21 cellular contexts compared by ENCODE assay signal in the genomic region with DNA sequence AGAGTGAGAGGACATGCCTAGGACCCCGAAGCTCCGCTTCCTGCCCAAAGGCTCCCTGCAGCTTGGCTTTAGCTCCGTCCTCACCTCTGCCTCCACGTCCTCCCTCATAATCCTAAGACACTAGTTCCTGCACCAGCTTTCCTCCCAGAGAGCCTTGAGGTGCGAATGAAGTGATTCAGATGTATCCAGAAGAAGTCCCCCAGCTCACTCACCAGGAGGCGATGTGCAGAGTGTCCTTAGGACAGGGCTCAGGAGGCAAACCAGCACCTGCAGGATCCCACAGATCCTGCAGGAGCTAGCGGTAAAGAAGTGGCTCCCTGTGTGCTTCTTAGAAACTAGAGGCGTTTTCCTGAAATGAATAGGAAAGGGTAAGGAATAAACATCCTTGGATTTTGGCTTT.
A peak's percentile ranks its signal among the peaks of the same experiment; 100 is the strongest.
DNase-seq lines count a peak whose midpoint lies in the region; ATAC-seq and TF ChIP-seq lines count a peak whose summit lies in the region.
"Had no signal": no experiment of that assay in that cellular context is flagged by ENCODE, and none has a peak within 500 bp of the region (broad histone marks: within the 10 kb centered on the region; RNA-seq: fewer than 3 reads in every experiment).

No MANE protein-coding gene starts in this region.

- no peak overlapping the region for H3K4me2 ChIP-seq in mesenchymal stem cell (ENCODE audit: low read length, poor library complexity, severe bottlenecking)

- no peak overlapping the region for H2BK15ac ChIP-seq in mesenchymal stem cell (ENCODE audit: low read depth, poor library complexity, severe bottlenecking)

- H3K18ac ChIP-seq in mesenchymal stem cell (ENCODE audit: low read depth in 1 of 2, low read length in 2 of 2): no peak overlapping the region

- ATAC-seq in esophagus mucosa: no peak
- ATAC-seq: activated T-helper 17 cell treated with anti-CD3 and anti-CD28 coated beads, Interleukin-2, amount 50 U/mL, for 72 hours; GM12878; left lobe of liver; stimulated activated memory B cell treated with anti-CD40 and anti-IgM and Interleukin-4, amounts not matched to agents 10 μg/mL and 1 μg/mL and 100 μg/mL, for 72 hours had no signal

- no peaks in the 10 kb centered on the region for H3K36me3 ChIP-seq in mesenchymal stem cell (ENCODE audit: control insufficient read depth in 1 of 2, insufficient read depth in 2 of 2, low read depth in 1 of 2, low read length in 2 of 2)
- H3K36me3 ChIP-seq: adrenal gland, esophagus squamous epithelium, SJSA1, upper lobe of left lung had no signal

- H3K9ac ChIP-seq in mesenchymal stem cell (ENCODE audit: low read length): no peak overlapping the region

- TF ChIP-seq CTCF in choroid plexus epithelial cell (conservative IDR thresholded peaks at IDR 0.05; ENCODE audit: low read depth, low read length): peak; percentile 28

- H2BK5ac ChIP-seq in mesenchymal stem cell (ENCODE audit: low read depth, low read length, poor library complexity, severe bottlenecking): no peak overlapping the region

- peaks cover 0 to 6% of the 10 kb centered on the region in 2 experiments for H3K27me3 ChIP-seq in mesenchymal stem cell (ENCODE audit: control insufficient read depth in 1 of 2, insufficient read depth in 1 of 2, low read length in 2 of 2)
- H3K27me3 ChIP-seq: adrenal gland, SJSA1, upper lobe of left lung had no signal

- H2AFZ ChIP-seq in mesenchymal stem cell (ENCODE audit: low read depth, low read length): no peak overlapping the region

- H2BK120ac ChIP-seq in mesenchymal stem cell (ENCODE audit: low read depth, low read length): no peak overlapping the region

- no peak overlapping the region for H3K27ac ChIP-seq in mesenchymal stem cell (ENCODE audit: low read length, poor library complexity, severe bottlenecking)
- H3K27ac ChIP-seq: adrenal gland, esophagus squamous epithelium, SJSA1, upper lobe of left lung had no signal

- H3K14ac ChIP-seq in mesenchymal stem cell (ENCODE audit: low read length in 2 of 2): no peak overlapping the region

- WGBS in mesenchymal stem cell: 77% methylated on average over 8 of the region's 8 CpGs

- no peak overlapping the region for H4K91ac ChIP-seq in mesenchymal stem cell (ENCODE audit: low read length)

- H3K9me3 ChIP-seq in mesenchymal stem cell (ENCODE audit: control insufficient read depth, low read length): no peaks in the 10 kb centered on the region
- H3K9me3 ChIP-seq: adrenal gland, esophagus squamous epithelium, SJSA1, upper lobe of left lung had no signal

- H3K79me1 ChIP-seq in mesenchymal stem cell (replicated peaks; ENCODE audit: low read length, poor library complexity, severe bottlenecking): no peaks in the 10 kb centered on the region

- H3K4me3 ChIP-seq in choroid plexus epithelial cell (ENCODE audit: low read depth, low read length) (no peak overlapping the region), mesenchymal stem cell (ENCODE audit: insufficient read depth in 1 of 2, low read depth in 1 of 2, low read length in 2 of 2) (no peak overlapping the region)
- H3K4me3 ChIP-seq: adrenal gland, esophagus squamous epithelium, GM12878, SJSA1, upper lobe of left lung had no signal

- H3K23ac ChIP-seq in mesenchymal stem cell (ENCODE audit: low read length in 2 of 2): no peak overlapping the region

- no peak overlapping the region for H2AK5ac ChIP-seq in mesenchymal stem cell (ENCODE audit: low read length, severe bottlenecking)

- H2BK12ac ChIP-seq in mesenchymal stem cell (ENCODE audit: low read length in 2 of 2): no peak overlapping the region

- H4K8ac ChIP-seq in mesenchymal stem cell (ENCODE audit: low read length): no peak overlapping the region

- no peak overlapping the region for H3K4ac ChIP-seq in mesenchymal stem cell (ENCODE audit: low read depth in 1 of 2, low read length in 2 of 2)

- DNase-seq in DMS153 (lab: John Stamatoyannopoulos, UW): peak; percentile 11
- DNase-seq in DMS153 treated with DMSO at 0.1 percent for 48 hours (lab: John Stamatoyannopoulos, UW; ENCODE audit: unreplicated experiment): no peak
- peak; percentile 25 for DNase-seq in NCI-H69 (lab: John Stamatoyannopoulos, UW)
- DNase-seq in choroid plexus epithelial cell (ENCODE audit: low read depth): no peak
- peak; percentile 22 for DNase-seq in mesenchymal stem cell
- DNase-seq in DMS79 treated with DMSO at 0.1 percent for 48 hours (lab: John Stamatoyannopoulos, UW): no peak
- no peak for DNase-seq in NCI-H1417 treated with DMSO at 0.1 percent for 48 hours (lab: John Stamatoyannopoulos, UW)
- DNase-seq: 8988T; activated CD4-positive, alpha-beta T cell treated with anti-CD3 and anti-CD28 coated beads, Interleukin-2, amount 50 U/mL, for 48 hours; CD4-positive, alpha-beta T cell; esophagus squamous epithelium; hippocampal formation; NCI-H1092; upper lobe of left lung had no signal

- H3K4me1 ChIP-seq in mesenchymal stem cell (ENCODE audit: control insufficient read depth, insufficient read depth, low read depth, low read length): peaks cover 11% of the 10 kb centered on the region
- H3K4me1 ChIP-seq: SJSA1 had no signal

Comparison
In these comparisons a context has a peak if more than half of its experiments do, and no peak if none do; other contexts are left out.
1. DNase-seq: peak in DMS153 (single experiment), NCI-H69 (single experiment) and mesenchymal stem cell (single experiment); none in DMS153 treated with DMSO at 0.1 percent for 48 hours (single experiment), choroid plexus epithelial cell (single experiment), DMS79 treated with DMSO at 0.1 percent for 48 hours (single experiment) and NCI-H1417 treated with DMSO at 0.1 percent for 48 hours (single experiment).